Comparison of ENCODE assay signal across 13 cellular contexts in the genomic region with DNA sequence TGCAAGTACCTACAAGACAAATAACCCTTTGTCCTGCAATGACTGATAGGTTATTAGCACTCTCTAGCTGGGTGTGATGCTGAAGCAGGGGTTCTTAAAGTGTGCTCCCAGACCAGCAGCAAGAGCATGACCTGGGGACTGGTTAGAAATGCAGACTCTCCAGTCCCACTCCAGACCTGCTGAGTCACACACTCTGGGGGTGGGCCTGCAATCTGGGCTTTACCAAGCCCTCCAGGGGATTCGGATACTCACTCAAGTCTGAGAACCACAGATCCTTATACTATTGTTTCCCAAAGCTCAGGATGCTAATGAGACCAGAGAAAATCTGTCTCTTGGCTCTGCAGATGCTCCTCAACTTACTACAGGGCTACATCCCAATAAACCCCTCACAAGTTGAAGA.
"Had no signal": no experiment of that assay in that cellular context is flagged by ENCODE, and none has a peak within 500 bp of the region (broad histone marks: within the 10 kb centered on the region; RNA-seq: fewer than 3 reads in every experiment).

No MANE protein-coding gene starts in this region.

- H3K4me3 Mint-ChIP-seq: activated B cell treated with CpG ODN at 0.5 μM for 24 hours; activated CD4-positive, alpha-beta T cell treated with anti-CD3 and anti-CD28 coated beads, Interleukin-2, amount 10 ng/mL, durations not matched to agents 24 days and 14 days; activated naive CD4-positive, alpha-beta T cell treated with anti-CD3 and anti-CD28 coated beads, Interleukin-2, amount 10 ng/mL, durations not matched to agents 7 days and 5 days; activated T-helper 17 cell treated with anti-CD3 and anti-CD28 coated beads, Interleukin-2, amount 50 U/mL, for 72 hours; central memory CD8-positive, alpha-beta T cell; effector memory CD8-positive, alpha-beta T cell; memory B cell; stimulated activated naive CD8-positive, alpha-beta T cell treated with anti-CD3 and anti-CD28 coated beads, Interleukin-15, Interleukin-2, amounts not matched to agents 100 ng/mL and 50 ng/mL, for 24 hours; T-cell had no signal

- H3K4me1 ChIP-seq: pancreas, testis had no signal

- H3K9me3 Mint-ChIP-seq: activated B cell treated with CpG ODN at 0.5 μM for 24 hours; activated CD4-positive, alpha-beta T cell treated with anti-CD3 and anti-CD28 coated beads, Interleukin-2, amount 10 ng/mL, durations not matched to agents 24 days and 14 days; activated naive CD4-positive, alpha-beta T cell treated with anti-CD3 and anti-CD28 coated beads, Interleukin-2, amount 10 ng/mL, durations not matched to agents 7 days and 5 days; activated T-helper 17 cell treated with anti-CD3 and anti-CD28 coated beads, Interleukin-2, amount 50 U/mL, for 72 hours; central memory CD8-positive, alpha-beta T cell; effector memory CD8-positive, alpha-beta T cell; memory B cell; stimulated activated naive CD8-positive, alpha-beta T cell treated with anti-CD3 and anti-CD28 coated beads, Interleukin-15, Interleukin-2, amounts not matched to agents 100 ng/mL and 50 ng/mL, for 24 hours; T-cell had no signal

- H3K27ac ChIP-seq: pancreas, testis had no signal

- H3K9me3 ChIP-seq: pancreas, testis had no signal

- H3K27me3 ChIP-seq: pancreas, testis had no signal

- H3K36me3 Mint-ChIP-seq: activated naive CD4-positive, alpha-beta T cell treated with anti-CD3 and anti-CD28 coated beads, Interleukin-2, amount 10 ng/mL, durations not matched to agents 7 days and 5 days; memory B cell; T-cell had no signal

- H3K4me3 ChIP-seq: pancreas, testis had no signal

- H3K27ac Mint-ChIP-seq: activated B cell treated with CpG ODN at 0.5 μM for 24 hours; activated CD4-positive, alpha-beta T cell treated with anti-CD3 and anti-CD28 coated beads, Interleukin-2, amount 10 ng/mL, durations not matched to agents 24 days and 14 days; activated naive CD4-positive, alpha-beta T cell treated with anti-CD3 and anti-CD28 coated beads, Interleukin-2, amount 10 ng/mL, durations not matched to agents 7 days and 5 days; activated T-helper 17 cell treated with anti-CD3 and anti-CD28 coated beads, Interleukin-2, amount 50 U/mL, for 72 hours; effector memory CD8-positive, alpha-beta T cell; memory B cell; stimulated activated naive CD8-positive, alpha-beta T cell treated with anti-CD3 and anti-CD28 coated beads, Interleukin-15, Interleukin-2, amounts not matched to agents 100 ng/mL and 50 ng/mL, for 24 hours; T-cell had no signal

- DNase-seq: activated B cell treated with CpG ODN at 0.5 μM for 24 hours; activated CD4-positive, alpha-beta T cell treated with anti-CD3 and anti-CD28 coated beads, Interleukin-2, amount 10 ng/mL, durations not matched to agents 24 days and 14 days; activated naive CD4-positive, alpha-beta T cell treated with anti-CD3 and anti-CD28 coated beads, Interleukin-2, amount 10 ng/mL, durations not matched to agents 7 days and 5 days; effector memory CD8-positive, alpha-beta T cell; pancreas; stimulated activated CD4-positive, alpha-beta T cell treated with anti-CD3 and anti-CD28 coated beads, Interleukin-15, amount 100 ng/mL, for 24 hours; stimulated activated CD4-positive, alpha-beta T cell treated with anti-CD3 and anti-CD28 coated beads, Interleukin-4, amount 100 ng/mL, for 24 hours; T-cell; testis had no signal

- H3K4me1 Mint-ChIP-seq: activated B cell treated with CpG ODN at 0.5 μM for 24 hours; activated CD4-positive, alpha-beta T cell treated with anti-CD3 and anti-CD28 coated beads, Interleukin-2, amount 10 ng/mL, durations not matched to agents 24 days and 14 days; activated naive CD4-positive, alpha-beta T cell treated with anti-CD3 and anti-CD28 coated beads, Interleukin-2, amount 10 ng/mL, durations not matched to agents 7 days and 5 days; activated T-helper 17 cell treated with anti-CD3 and anti-CD28 coated beads, Interleukin-2, amount 50 U/mL, for 72 hours; central memory CD8-positive, alpha-beta T cell; memory B cell; T-cell had no signal

- H3K36me3 ChIP-seq: pancreas had no signal

- H3K27me3 Mint-ChIP-seq: activated CD4-positive, alpha-beta T cell treated with anti-CD3 and anti-CD28 coated beads, Interleukin-2, amount 10 ng/mL, durations not matched to agents 24 days and 14 days; activated naive CD4-positive, alpha-beta T cell treated with anti-CD3 and anti-CD28 coated beads, Interleukin-2, amount 10 ng/mL, durations not matched to agents 7 days and 5 days; activated T-helper 17 cell treated with anti-CD3 and anti-CD28 coated beads, Interleukin-2, amount 50 U/mL, for 72 hours; stimulated activated naive CD8-positive, alpha-beta T cell treated with anti-CD3 and anti-CD28 coated beads, Interleukin-15, Interleukin-2, amounts not matched to agents 100 ng/mL and 50 ng/mL, for 24 hours; T-cell had no signal
